ENCODE assay signal across 7 cellular contexts in the genomic region with DNA sequence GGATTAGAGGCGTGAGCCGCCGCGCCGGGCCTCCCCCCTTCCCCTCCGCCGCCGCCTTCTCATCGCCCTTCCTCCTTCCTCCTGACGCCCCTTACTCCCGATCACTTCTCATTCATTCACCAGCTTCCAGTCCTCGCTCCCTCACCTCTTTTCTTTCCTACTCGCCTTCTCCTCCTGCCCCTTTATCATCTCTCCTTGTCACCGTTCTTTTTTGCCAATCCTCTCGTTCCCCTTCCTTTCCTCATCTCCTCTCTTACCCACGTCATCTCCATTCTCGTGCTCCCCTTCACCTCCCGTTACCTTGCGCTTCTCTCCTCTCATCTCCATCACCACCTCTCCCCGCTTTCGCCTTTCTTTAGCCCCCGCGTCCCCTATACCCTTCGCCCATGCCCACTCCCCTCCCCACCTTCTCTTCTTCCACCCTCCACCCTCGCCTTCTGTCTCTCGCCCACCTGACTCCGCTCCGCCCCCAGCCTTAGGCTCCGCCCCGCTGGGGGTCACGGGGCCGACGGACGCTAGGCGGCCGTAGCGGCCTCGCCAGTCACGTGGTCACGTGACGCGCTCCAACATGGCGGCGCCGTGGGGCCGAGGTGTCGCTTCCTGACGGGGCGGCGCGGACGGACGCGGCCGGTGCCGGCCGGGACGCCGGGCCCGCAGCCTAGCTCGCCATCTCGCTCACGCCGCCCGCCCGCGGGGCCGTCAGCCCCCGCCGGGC. TPM values are rescaled to one million over a fixed set of nuclear protein-coding genes. Genes with fewer than 3 reads are reported as not detected.
DNase-seq lines count a peak whose midpoint lies in the region; ATAC-seq, FAIRE-seq and TF ChIP-seq lines count a peak whose summit lies in the region.

Gene ARFGEF2, plus strand, starts transcription at position 544 of the 715 bp plus-strand sequence. CDS start 179 bp downstream, outside the sequence.

- peak; percentile 95 for DNase-seq in GM18507 (ENCODE audit: extremely low spot score, insufficient read length, low read depth)
- peak; percentile 93 for DNase-seq in NCI-H2029 treated with DMSO at 0.1 percent for 48 hours (lab: John Stamatoyannopoulos, UW)
- peak; percentile 90 for DNase-seq in T1000 (lab: John Stamatoyannopoulos, UW)
- DNase-seq in astrocyte of the hippocampus (ENCODE audit: low read depth, low spot score) = peak; percentile 98
- DNase-seq in hepatocyte (ENCODE audit: low spot score) = peak; percentile 98
- peak; percentile 93 for DNase-seq in retina

- H3K27me3 ChIP-seq in hepatocyte = no peaks in the 10 kb centered on the region

- peak within 1 kb of the TSS; percentile 91 for H3K4me2 ChIP-seq in hepatocyte

- peaks cover 50% of the 10 kb centered on the region for H3K79me2 ChIP-seq in hepatocyte

- peaks cover 21% of the 10 kb centered on the region for H3K4me1 ChIP-seq in hepatocyte (ENCODE audit: insufficient read depth)

- no peaks in the 10 kb centered on the region for H3K9me3 ChIP-seq in hepatocyte (ENCODE audit: low read depth)

- WGBS in hepatocyte (ENCODE audit: low lambda C conversion rate, missing lambda C conversion rate) = under 1% methylated on average over 39 of the region's 70 CpGs

- peak; percentile 90 for FAIRE-seq in GM18507 (lab: Jason Lieb, UNC)

- H2AFZ ChIP-seq in hepatocyte = peak within 1 kb of the TSS; percentile 87

- H4K20me1 ChIP-seq in hepatocyte (ENCODE audit: insufficient read depth, poor library complexity, severe bottlenecking) = peaks cover 15% of the 10 kb centered on the region

- peak; percentile 3 for TF ChIP-seq CTCF in hepatocyte (IDR thresholded peaks at IDR 0.05; ENCODE audit: poor library complexity)

- no peaks in the 10 kb centered on the region for H3K9me2 ChIP-seq in hepatocyte (replicated peaks; ENCODE audit: insufficient read depth)

- H3K27ac ChIP-seq in hepatocyte = peak within 1 kb of the TSS; percentile 98

- H3K36me3 ChIP-seq in hepatocyte (replicated peaks; ENCODE audit: insufficient read depth, low read depth) = no peaks in the 10 kb centered on the region

- peak within 1 kb of the TSS; percentile 89 for H3K4me3 ChIP-seq in hepatocyte

- peak; percentile 70 for ATAC-seq in HG02973 (IDR thresholded peaks at IDR 0.05; ENCODE audit: unreplicated experiment)

RNA-seq across cellular contexts. Expression of gene ARFGEF2, which starts in this region (rescaled TPM):
- total RNA-seq in hepatocyte = 46.6 and 48.0 TPM in 2 replicates
- 9.7 and 10.9 TPM in 2 replicates for polyA plus RNA-seq in hepatocyte

Comparison
In these comparisons a context has a peak if more than half of its experiments do, and no peak if none do; other contexts are left out.
1. Peak in every context shown above with its lines: DNase-seq, ATAC-seq, H3K4me3 ChIP-seq and H3K27ac ChIP-seq.